Comparison of ENCODE assay signal across 8 cellular contexts in the genomic region with DNA sequence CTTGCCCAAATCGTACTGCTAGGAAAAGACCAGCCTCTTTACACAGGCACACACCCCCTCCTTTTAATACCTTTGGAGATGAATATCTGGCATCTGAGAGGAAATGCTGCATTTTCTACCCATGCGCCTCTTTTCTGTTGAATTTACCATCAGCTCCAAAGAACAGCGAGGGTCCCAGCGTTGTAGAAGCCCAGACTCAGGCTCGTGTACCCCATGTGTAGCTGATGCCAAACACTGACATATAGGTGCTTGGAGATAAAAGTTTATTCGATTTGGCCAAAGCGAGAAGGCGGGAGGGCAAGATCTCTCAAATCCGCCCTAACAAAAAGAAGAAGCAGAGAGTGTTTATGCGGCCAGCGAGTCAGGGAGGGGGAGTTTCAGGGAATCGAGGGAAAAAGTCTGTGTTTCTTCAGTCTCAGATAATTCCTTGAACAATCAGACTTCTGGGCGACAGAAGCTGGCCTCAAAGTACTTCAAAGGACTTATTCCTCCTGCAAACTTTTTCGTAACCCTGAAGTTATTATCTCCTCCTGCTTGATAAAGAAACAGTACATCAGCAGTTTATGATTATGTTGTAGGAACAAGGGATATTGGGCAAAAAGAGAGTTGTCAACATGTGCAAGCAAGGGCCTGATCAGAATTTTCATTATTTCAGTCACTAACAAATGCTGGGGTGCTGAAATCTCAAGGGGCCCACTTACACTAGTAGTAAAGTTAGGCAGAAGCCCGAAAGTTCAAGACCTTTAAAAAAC. TPM values are rescaled to one million over a fixed set of nuclear protein-coding genes. Genes with fewer than 3 reads are reported as not detected.
DNase-seq lines count a peak whose midpoint lies in the region; ATAC-seq and TF ChIP-seq lines count a peak whose summit lies in the region.

No MANE protein-coding gene starts in this region.

- H2AFZ ChIP-seq in neural progenitor cell (replicated peaks): peak overlapping the region; percentile 96

- ATAC-seq in GM21825 (IDR thresholded peaks at IDR 0.05; ENCODE audit: unreplicated experiment): peak; percentile 12

- peak overlapping the region; percentile 59 for H3K27ac Mint-ChIP-seq in neural progenitor cell

- no peaks in the 10 kb centered on the region for H3K9me3 Mint-ChIP-seq in neural progenitor cell

- H3K4me3 ChIP-seq in GM12865 (ENCODE audit: low read depth, low read length) (peak overlapping the region; percentile 88), NT2/D1 (ENCODE audit: insufficient read length, low read depth) (peak overlapping the region; percentile 83), coronary artery (peak overlapping the region; percentile 99), neural progenitor cell (peak overlapping the region; percentile 78)

- H3K9ac ChIP-seq in NT2/D1 (ENCODE audit: insufficient read length, low read depth): peak overlapping the region; percentile 7
- no peak overlapping the region for H3K9ac ChIP-seq in neural progenitor cell

- TF ChIP-seq CTCF in GM12865 (IDR thresholded peaks at IDR 0.05; ENCODE audit: insufficient read depth, low read depth, low read length, missing control alignments) (no peak), coronary artery (IDR thresholded peaks at IDR 0.05) (no peak), neural progenitor cell (IDR thresholded peaks at IDR 0.05) (no peak)

- DNase-seq in GM12865 (ENCODE audit: low read depth) (no peak), NT2/D1 (ENCODE audit: low read depth, low spot score) (no peak), coronary artery (ENCODE audit: low spot score) (no peak), neural progenitor cell (ENCODE audit: low spot score) (peak; percentile 39), NCI-H1417 (lab: John Stamatoyannopoulos, UW) (no peak), SW480 (ENCODE audit: low spot score) (no peak)
- no peak for DNase-seq in central memory CD4-positive, alpha-beta T cell

- no peaks in the 10 kb centered on the region for H3K36me3 Mint-ChIP-seq in neural progenitor cell

- H3K36me3 ChIP-seq in NT2/D1 (ENCODE audit: insufficient read depth, insufficient read length, low read length) (no peaks in the 10 kb centered on the region), neural progenitor cell (no peaks in the 10 kb centered on the region)

- peaks cover 3% of the 10 kb centered on the region for H4K20me1 ChIP-seq in neural progenitor cell (ENCODE audit: low read depth)

- peaks cover 16% of the 10 kb centered on the region for H3K4me1 Mint-ChIP-seq in neural progenitor cell

- H3K4me3 Mint-ChIP-seq in neural progenitor cell: peak overlapping the region; percentile 86

- peaks cover 9% of the 10 kb centered on the region for H3K79me2 ChIP-seq in neural progenitor cell (ENCODE audit: low read depth)

- H3K9me3 ChIP-seq in NT2/D1 (ENCODE audit: insufficient read depth, low read length) (no peaks in the 10 kb centered on the region), neural progenitor cell (ENCODE audit: low read depth) (no peaks in the 10 kb centered on the region)

- H3K4me2 ChIP-seq in neural progenitor cell: peak overlapping the region; percentile 96

- H3F3A ChIP-seq in neural progenitor cell (ENCODE audit: low read depth): peaks cover 8% of the 10 kb centered on the region

- H3K4me1 ChIP-seq in NT2/D1 (ENCODE audit: insufficient read depth, insufficient read length) (peaks cover 3% of the 10 kb centered on the region), neural progenitor cell (peaks cover 13% of the 10 kb centered on the region)

- peaks cover 18% of the 10 kb centered on the region for H3K27me3 ChIP-seq in NT2/D1 (ENCODE audit: insufficient read depth, insufficient read length)
- H3K27me3 ChIP-seq in neural progenitor cell: peaks cover 7% of the 10 kb centered on the region

- H3K27me3 Mint-ChIP-seq in neural progenitor cell (ENCODE audit: insufficient read depth, low read depth): peaks cover 7% of the 10 kb centered on the region

- H3K27ac ChIP-seq in coronary artery: peak overlapping the region; percentile 86 to 96
- H3K27ac ChIP-seq in neural progenitor cell: no peak overlapping the region

RNA-seq across cellular contexts. Expression of a gene that starts 0.6 kb away (rescaled TPM):
- total RNA-seq in neural progenitor cell (ENCODE audit: low replicate concordance): 55.6 and 64.2 TPM in 2 replicates

RNA-seq across cellular contexts. Expression of a gene that starts 35.9 kb away (rescaled TPM):
- 1.3 and 1.5 TPM in 2 replicates for total RNA-seq in neural progenitor cell (ENCODE audit: low replicate concordance)
